ENCODE assay signal across 23 cellular contexts in genomic region chr2:69600425-69600824, GRCh38. TPM values are rescaled to one million over a fixed set of nuclear protein-coding genes. Genes with fewer than 3 reads are reported as not detected.
DNase-seq lines count a peak whose midpoint lies in the region; ATAC-seq and TF ChIP-seq lines count a peak whose summit lies in the region.
"Had no signal": no experiment of that assay in that cellular context is flagged by ENCODE, and none has a peak within 500 bp of the region (broad histone marks: within the 10 kb centered on the region; RNA-seq: fewer than 3 reads in every experiment).

No MANE protein-coding gene starts in this region.

- intact Hi-C loops in CD4-positive, alpha-beta memory T cell (cut with micrococcal nuclease), result no loop called here
- intact Hi-C loops in activated CD8-positive, alpha-beta T cell treated with anti-CD3 and anti-CD28 coated beads for 36 hours (cut with micrococcal nuclease), result no loop called here
- intact Hi-C loops in colonic mucosa (cut with DNase I) (no loop called here), posterior cingulate gyrus (cut with DNase I) (no loop called here)

- H3K4me1 Mint-ChIP-seq in CD4-positive, alpha-beta memory T cell, result peaks cover 72 to 94% (median 81%) of the 10 kb centered on the region in 4 donors
- peaks cover 87% of the 10 kb centered on the region for H3K4me1 Mint-ChIP-seq in activated CD8-positive, alpha-beta T cell treated with anti-CD3 and anti-CD28 coated beads for 36 hours (ENCODE audit: low read depth)
- peaks cover 81 to 94% of the 10 kb centered on the region in 2 donors for H3K4me1 Mint-ChIP-seq in immature natural killer cell

- H2AFZ ChIP-seq in ACC112 (ENCODE audit: low read length, unreplicated experiment), result no peak overlapping the region

- peak; percentile 17 for ATAC-seq in activated CD8-positive, alpha-beta T cell treated with anti-CD3 and anti-CD28 coated beads for 36 hours
- ATAC-seq: GM12878 had no signal

- DNase-seq in CD4-positive, alpha-beta memory T cell, result peak in 3 of 5 donors; percentile 23 to 44 (median 27)
- DNase-seq in activated CD8-positive, alpha-beta T cell treated with anti-CD3 and anti-CD28 coated beads for 36 hours, result no peak
- DNase-seq in immature natural killer cell, result no peak
- no peak for DNase-seq in amygdala (lab: John Stamatoyannopoulos, UW)
- DNase-seq in colonic mucosa, result no peak
- DNase-seq in posterior cingulate gyrus, result no peak
- DNase-seq: activated B cell treated with CpG ODN at 0.5 μM for 24 hours; activated CD8-positive, alpha-beta memory T cell treated with anti-CD3 and anti-CD28 coated beads, Interleukin-2, amount 50 U/mL, for 48 hours; endodermal cell; GF-D8; heart left ventricle; Kasumi-1; lower lobe of right lung; NCI-H1105; NCI-H524; SHP77; spleen had no signal

- H3K36me3 ChIP-seq in ACC112 (ENCODE audit: insufficient read depth, low read length) (peaks cover 10% of the 10 kb centered on the region; the same call in 1 of the 2 replicates), colonic mucosa (no peaks in the 10 kb centered on the region)
- no peaks in the 10 kb centered on the region for H3K36me3 ChIP-seq in CD4-positive, alpha-beta memory T cell (ENCODE audit: insufficient read depth, low read length)
- H3K36me3 ChIP-seq: lower lobe of right lung, prostate gland, thoracic aorta had no signal

- peaks cover 64% of the 10 kb centered on the region for H3K79me2 ChIP-seq in ACC112 (ENCODE audit: control insufficient read depth, insufficient read depth, low read length, unreplicated experiment)

- H3K9me3 ChIP-seq in CD4-positive, alpha-beta memory T cell (ENCODE audit: control insufficient read depth in 1 of 2, low read length in 2 of 2), result no peaks in the 10 kb centered on the region
- no peaks in the 10 kb centered on the region for H3K9me3 ChIP-seq in colonic mucosa
- H3K9me3 ChIP-seq: lower lobe of right lung, prostate gland, spleen, thoracic aorta had no signal

- H3K27ac ChIP-seq in ACC112 (ENCODE audit: low read depth, low read length) (peak overlapping the region; percentile 27; the same call in 1 of the 2 replicates), colonic mucosa (no peak overlapping the region)
- no peak overlapping the region for H3K27ac ChIP-seq in CD4-positive, alpha-beta memory T cell (ENCODE audit: low read depth, low read length)
- H3K27ac ChIP-seq: lower lobe of right lung, prostate gland, spleen, thoracic aorta had no signal

- H3K4me3 ChIP-seq in ACC112 (ENCODE audit: low read depth, low read length) (no peak overlapping the region), colonic mucosa (no peak overlapping the region)
- no peak overlapping the region for H3K4me3 ChIP-seq in CD4-positive, alpha-beta memory T cell (ENCODE audit: low read length in 2 of 2)
- H3K4me3 ChIP-seq: GM12878, heart left ventricle, lower lobe of right lung, prostate gland, spleen, thoracic aorta had no signal

- peak overlapping the region; percentile 4 to 67 (median 52) for H3K4me3 Mint-ChIP-seq in CD4-positive, alpha-beta memory T cell
- no peak overlapping the region for H3K4me3 Mint-ChIP-seq in activated CD8-positive, alpha-beta T cell treated with anti-CD3 and anti-CD28 coated beads for 36 hours
- peak overlapping the region in 1 of 5 donors; percentile 19 for H3K4me3 Mint-ChIP-seq in immature natural killer cell
- H3K4me3 Mint-ChIP-seq: activated B cell treated with CpG ODN at 0.5 μM for 24 hours, B cell, endodermal cell, nephron had no signal

- no peak for TF ChIP-seq CTCF in activated CD8-positive, alpha-beta T cell treated with anti-CD3 and anti-CD28 coated beads for 36 hours (IDR thresholded peaks at IDR 0.05)
- no peak for TF ChIP-seq CTCF in colonic mucosa (IDR thresholded peaks at IDR 0.05)

- POLR2A ChIA-PET in CD4-positive, alpha-beta memory T cell (lab: Charles Lee; ENCODE audit: partially characterized antibody), result no interaction called here
- POLR2A ChIA-PET in activated CD8-positive, alpha-beta T cell treated with anti-CD3 and anti-CD28 coated beads for 36 hours (lab: Charles Lee), result interaction anchor here (0.6 to 2.0 kb wide), 5 partner anchors 14 to 266 kb away, joined by 3 to 13 read pairs (median 4); partner anchors contain the start of gene AAK1

- H3K36me3 Mint-ChIP-seq in CD4-positive, alpha-beta memory T cell, result peaks cover 9 to 57% of the 10 kb centered on the region in 2 donors
- H3K36me3 Mint-ChIP-seq in activated CD8-positive, alpha-beta T cell treated with anti-CD3 and anti-CD28 coated beads for 36 hours (ENCODE audit: low read depth), result peaks cover 50% of the 10 kb centered on the region
- H3K36me3 Mint-ChIP-seq in immature natural killer cell, result peaks cover 0 to 3% (median 0%) of the 10 kb centered on the region in 3 donors

- H3K27me3 ChIP-seq in ACC112 (ENCODE audit: insufficient read depth, low read length), result no peaks in the 10 kb centered on the region
- H3K27me3 ChIP-seq in CD4-positive, alpha-beta memory T cell (ENCODE audit: insufficient read depth, low read length), result no peaks in the 10 kb centered on the region
- H3K27me3 ChIP-seq in colonic mucosa, result no peaks in the 10 kb centered on the region
- H3K27me3 ChIP-seq: heart left ventricle, spleen had no signal

- H3K4me1 ChIP-seq in ACC112 (ENCODE audit: control insufficient read depth, insufficient read depth, low read length, unreplicated experiment) (peaks cover 24% of the 10 kb centered on the region), colonic mucosa (no peaks in the 10 kb centered on the region)
- peaks cover 93% of the 10 kb centered on the region for H3K4me1 ChIP-seq in CD4-positive, alpha-beta memory T cell (ENCODE audit: insufficient read depth, low read length)
- H3K4me1 ChIP-seq: prostate gland had no signal

- no peaks in the 10 kb centered on the region for H3K9me3 Mint-ChIP-seq in CD4-positive, alpha-beta memory T cell
- H3K9me3 Mint-ChIP-seq in activated CD8-positive, alpha-beta T cell treated with anti-CD3 and anti-CD28 coated beads for 36 hours, result peaks cover 2% of the 10 kb centered on the region
- no peaks in the 10 kb centered on the region for H3K9me3 Mint-ChIP-seq in immature natural killer cell
- H3K9me3 Mint-ChIP-seq: activated B cell treated with CpG ODN at 0.5 μM for 24 hours, endodermal cell, nephron had no signal

- CTCF ChIA-PET in CD4-positive, alpha-beta memory T cell (lab: Charles Lee; ENCODE audit: partially characterized antibody), result interaction anchor here (0.9 to 1.0 kb wide), 2 partner anchors 13 to 114 kb away, joined by 3 to 5 read pairs; no protein-coding TSS in a partner anchor
- CTCF ChIA-PET in activated CD8-positive, alpha-beta T cell treated with anti-CD3 and anti-CD28 coated beads for 36 hours (lab: Charles Lee), result interaction anchor here (0.6 to 4.9 kb wide), 3 partner anchors 17 to 37 kb away, joined by 4 to 20 read pairs (median 5); no protein-coding TSS in a partner anchor

- H3K27me3 Mint-ChIP-seq in CD4-positive, alpha-beta memory T cell, result no peaks in the 10 kb centered on the region
- H3K27me3 Mint-ChIP-seq in activated CD8-positive, alpha-beta T cell treated with anti-CD3 and anti-CD28 coated beads for 36 hours, result no peaks in the 10 kb centered on the region
- peaks cover 0 to 2% (median 0%) of the 10 kb centered on the region in 3 donors for H3K27me3 Mint-ChIP-seq in immature natural killer cell (ENCODE audit: low read depth in 3 of 3)

- H3K27ac Mint-ChIP-seq in CD4-positive, alpha-beta memory T cell, result peak overlapping the region in 6 of 7 donors; percentile 43 to 85 (median 58)
- peak overlapping the region; percentile 82 for H3K27ac Mint-ChIP-seq in activated CD8-positive, alpha-beta T cell treated with anti-CD3 and anti-CD28 coated beads for 36 hours
- H3K27ac Mint-ChIP-seq in immature natural killer cell, result peak overlapping the region in 5 of 6 donors; percentile 41 to 70 (median 57)
- H3K27ac Mint-ChIP-seq: activated B cell treated with CpG ODN at 0.5 μM for 24 hours, B cell, endodermal cell, nephron had no signal

- H3K9ac ChIP-seq in colonic mucosa (ENCODE audit: low read depth in 2 of 2, low read length in 2 of 2), result no peak overlapping the region

RNA-seq across cellular contexts. Expression of gene AAK1, which starts 43.1 kb away (rescaled TPM):
- total RNA-seq in CD4-positive, alpha-beta memory T cell, result 100 to 1,000 TPM; 220 to 225 TPM
- polyA plus RNA-seq in CD4-positive, alpha-beta memory T cell, result 100 to 1,000 TPM in 1 of 2 donors, 10 to 100 TPM in 1; 27.6 to 129 TPM
- 100 to 1,000 TPM; 114 to 115 TPM for total RNA-seq in activated CD8-positive, alpha-beta T cell treated with anti-CD3 and anti-CD28 coated beads for 36 hours
- 100 to 1,000 TPM in 1 of 3 donors, 10 to 100 TPM in 2; 23.1 to 121 (median 38.2) TPM for polyA plus RNA-seq in immature natural killer cell
- 10 to 100 TPM; 33.5 to 41.7 TPM for total RNA-seq in colonic mucosa

Comparison
In these comparisons a context has a peak if more than half of its experiments do, and no peak if none do; other contexts are left out.
1. DNase-seq: peak in CD4-positive, alpha-beta memory T cell (3 of 5); none in activated CD8-positive, alpha-beta T cell treated with anti-CD3 and anti-CD28 coated beads for 36 hours (single experiment), immature natural killer cell (0 of 3), amygdala (0 of 56), colonic mucosa (single experiment) and posterior cingulate gyrus (0 of 10).
2. Peak in every context shown above with its lines, with median percentiles within 50 percentile points of each other: H3K27ac Mint-ChIP-seq.